Comparison of ENCODE assay signal across 8 cellular contexts in the genomic region with DNA sequence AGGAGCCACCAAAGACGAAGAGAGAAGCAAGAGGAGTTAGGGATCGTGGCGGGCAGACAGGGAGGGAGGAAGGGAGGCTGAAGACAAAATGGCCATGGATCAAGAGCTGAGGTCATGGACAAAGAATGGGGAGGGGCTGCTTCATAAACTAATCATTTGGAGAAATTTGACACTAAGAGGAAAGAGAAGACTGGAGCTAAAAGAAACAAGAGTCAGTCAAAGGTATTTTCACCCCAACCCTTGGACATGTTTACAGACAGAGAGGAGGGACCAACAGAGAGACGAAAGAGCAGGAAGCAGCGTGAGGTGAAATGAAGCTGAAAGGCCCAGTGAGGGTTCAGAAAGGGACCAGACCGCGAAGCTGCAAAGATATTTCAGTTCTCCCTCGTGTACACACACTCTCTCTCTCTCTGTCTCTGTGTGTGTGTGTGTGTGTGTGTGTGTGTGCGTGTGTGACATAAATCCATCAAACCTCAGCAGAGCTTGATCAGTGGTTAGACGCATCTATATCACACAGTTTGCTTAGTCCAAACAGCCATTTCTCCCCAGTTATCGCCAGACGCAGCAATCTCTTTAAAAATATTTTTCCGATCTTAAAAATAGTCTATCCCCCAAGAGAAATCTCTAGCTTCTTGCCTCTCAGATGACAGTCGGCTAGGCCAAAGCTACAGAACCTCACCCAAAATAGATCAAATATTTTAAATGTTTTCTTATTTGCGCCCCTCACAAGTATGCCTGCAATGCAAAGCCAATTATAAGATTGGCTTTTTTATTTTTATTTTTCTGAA. TPM values are rescaled to one million over a fixed set of nuclear protein-coding genes. Genes with fewer than 3 reads are reported as not detected.
DNase-seq lines count a peak whose midpoint lies in the region; ATAC-seq, FAIRE-seq and TF ChIP-seq lines count a peak whose summit lies in the region.

No MANE protein-coding gene starts in this region.

- no peaks in the 10 kb centered on the region for H3K27me3 Mint-ChIP-seq in astrocyte (ENCODE audit: low read depth, unreplicated experiment)
- H3K27me3 Mint-ChIP-seq in CD4-positive, alpha-beta T cell = no peaks in the 10 kb centered on the region

- peaks cover 3% of the 10 kb centered on the region for H3K9me3 Mint-ChIP-seq in astrocyte (ENCODE audit: unreplicated experiment)
- H3K9me3 Mint-ChIP-seq in CD4-positive, alpha-beta T cell = no peaks in the 10 kb centered on the region

- H3K27ac Mint-ChIP-seq in astrocyte (ENCODE audit: unreplicated experiment) = peak overlapping the region; percentile 43
- H3K27ac Mint-ChIP-seq in CD4-positive, alpha-beta T cell = no peak overlapping the region

- no peak overlapping the region for H4K12ac ChIP-seq in trophoblast cell (ENCODE audit: low read depth, low read length)

- peaks cover 48% of the 10 kb centered on the region for H3K4me1 Mint-ChIP-seq in astrocyte (ENCODE audit: low read depth, unreplicated experiment)
- H3K4me1 Mint-ChIP-seq in CD4-positive, alpha-beta T cell (ENCODE audit: low read depth) = no peaks in the 10 kb centered on the region

- peak overlapping the region; percentile 20 for H3K4me3 Mint-ChIP-seq in astrocyte (ENCODE audit: unreplicated experiment)
- H3K4me3 Mint-ChIP-seq in CD4-positive, alpha-beta T cell = no peak overlapping the region

- H2AFZ ChIP-seq in astrocyte (ENCODE audit: low read depth, low read length) = peak overlapping the region; percentile 67
- peak overlapping the region; percentile 69 for H2AFZ ChIP-seq in trophoblast cell (ENCODE audit: insufficient read depth, low read length, poor library complexity)

- H3K9me3 ChIP-seq in astrocyte (ENCODE audit: insufficient read depth, low read depth, low read length) (no peaks in the 10 kb centered on the region), trophoblast cell (ENCODE audit: insufficient read depth, low read depth, low read length) (peaks cover 3% of the 10 kb centered on the region)
- H3K9me3 ChIP-seq in CD4-positive, alpha-beta T cell (ENCODE audit: control insufficient read depth, low read length) = no peaks in the 10 kb centered on the region

- no peaks in the 10 kb centered on the region for H3K36me3 ChIP-seq in astrocyte (ENCODE audit: insufficient read depth, low read length)
- no peaks in the 10 kb centered on the region for H3K36me3 ChIP-seq in trophoblast cell (ENCODE audit: control insufficient read depth in 1 of 2, insufficient read depth in 2 of 2, low read length in 2 of 2)

- no peaks in the 10 kb centered on the region for H4K20me1 ChIP-seq in astrocyte (ENCODE audit: insufficient read depth, low read length)

- no peak overlapping the region for H3K18ac ChIP-seq in trophoblast cell (ENCODE audit: low read length)

- peak overlapping the region; percentile 90 for H2BK12ac ChIP-seq in trophoblast cell (ENCODE audit: low read length)

- peak overlapping the region; percentile 39 for H3K9ac ChIP-seq in astrocyte (ENCODE audit: low read length)
- no peak overlapping the region for H3K9ac ChIP-seq in trophoblast cell (ENCODE audit: low read length)

- peak overlapping the region; percentile 36 for H4K91ac ChIP-seq in trophoblast cell (ENCODE audit: low read depth, low read length)

- H2BK120ac ChIP-seq in trophoblast cell (ENCODE audit: insufficient read depth, low read length, poor library complexity) = peak overlapping the region; percentile 78

- peaks cover 11% of the 10 kb centered on the region for H3K4me1 ChIP-seq in astrocyte (ENCODE audit: insufficient read depth, low read length)
- H3K4me1 ChIP-seq in trophoblast cell (ENCODE audit: control insufficient read depth in 1 of 2, insufficient read depth in 2 of 2, low read length in 2 of 2) = peaks cover 8 to 19% of the 10 kb centered on the region in 2 experiments

- WGBS in trophoblast cell (ENCODE audit: extremely low coverage, insufficient coverage, insufficient read length) = no CpG with 5 or more reads among the region's 15 CpGs

- intact Hi-C loops in CD4-positive, alpha-beta T cell (cut with DNase I, micrococcal nuclease) = no loop called here

- ATAC-seq in GM18511 (IDR thresholded peaks at IDR 0.05; ENCODE audit: unreplicated experiment) (peak; percentile 95), HG02759 (IDR thresholded peaks at IDR 0.05; ENCODE audit: unreplicated experiment) (peak; percentile 71)
- no peak for ATAC-seq in CD4-positive, alpha-beta T cell (ENCODE audit: poor library complexity)

- DNase-seq in astrocyte (ENCODE audit: low read depth) (peak; percentile 68), trophoblast cell (peak in 1 of 2 donors; percentile 4), RKO (ENCODE audit: low spot score) (no peak), COLO829 (ENCODE audit: low spot score) (no peak), NCI-H1417 treated with DMSO at 0.1 percent for 48 hours (lab: John Stamatoyannopoulos, UW) (no peak)
- no peak for DNase-seq in CD4-positive, alpha-beta T cell

- POLR2A ChIA-PET in CD4-positive, alpha-beta T cell (lab: Charles Lee) = no interaction called here

- no peak for FAIRE-seq in astrocyte (lab: Jason Lieb, UNC)

- H3K36me3 Mint-ChIP-seq in astrocyte (ENCODE audit: low read depth, unreplicated experiment) = peaks cover 15% of the 10 kb centered on the region
- H3K36me3 Mint-ChIP-seq in CD4-positive, alpha-beta T cell (ENCODE audit: low read depth) = no peaks in the 10 kb centered on the region

- peaks cover 17% of the 10 kb centered on the region for H3K79me1 ChIP-seq in trophoblast cell (ENCODE audit: low read length)

- H3K4me3 ChIP-seq in astrocyte (ENCODE audit: insufficient read depth, low read depth, low read length) = no peak overlapping the region
- H3K4me3 ChIP-seq in trophoblast cell (ENCODE audit: low read depth, low read length) = no peak overlapping the region

- CTCF ChIA-PET in CD4-positive, alpha-beta T cell (lab: Charles Lee) = no interaction called here

- H2AK5ac ChIP-seq in trophoblast cell (ENCODE audit: low read length) = peak overlapping the region; percentile 16

- H3K4me2 ChIP-seq in astrocyte (ENCODE audit: low read length) = peak overlapping the region; percentile 31
- H3K4me2 ChIP-seq in trophoblast cell (ENCODE audit: low read length) = no peak overlapping the region

- H3K4ac ChIP-seq in trophoblast cell (ENCODE audit: low read depth, low read length) = no peak overlapping the region

- no peak overlapping the region for H3K23ac ChIP-seq in trophoblast cell (ENCODE audit: low read length)

- peak overlapping the region; percentile 50 for H3K27ac ChIP-seq in astrocyte (ENCODE audit: low read depth, low read length)
- H3K27ac ChIP-seq in trophoblast cell (ENCODE audit: low read depth, low read length) = no peak overlapping the region
- H3K27ac ChIP-seq in CD4-positive, alpha-beta T cell (ENCODE audit: low read depth, low read length) = no peak overlapping the region

- H2BK5ac ChIP-seq in trophoblast cell (ENCODE audit: low read depth, low read length, poor library complexity) = peak overlapping the region; percentile 36

- no peak for TF ChIP-seq CTCF in astrocyte (IDR thresholded peaks at IDR 0.05; ENCODE audit: insufficient read depth, low read depth, low read length)
- no peak for TF ChIP-seq CTCF in CD4-positive, alpha-beta T cell (IDR thresholded peaks at IDR 0.05)

- H3K79me2 ChIP-seq in astrocyte (ENCODE audit: insufficient read depth, low read length) (no peaks in the 10 kb centered on the region), trophoblast cell (ENCODE audit: control insufficient read depth, insufficient read depth, low read length, poor library complexity) (no peaks in the 10 kb centered on the region)

- no peaks in the 10 kb centered on the region for H3K27me3 ChIP-seq in astrocyte (ENCODE audit: insufficient read depth, low read length)
- no peaks in the 10 kb centered on the region for H3K27me3 ChIP-seq in trophoblast cell (ENCODE audit: insufficient read depth, low read length)
- H3K27me3 ChIP-seq in CD4-positive, alpha-beta T cell (ENCODE audit: control insufficient read depth, insufficient read depth, low read length) = no peaks in the 10 kb centered on the region

- H4K8ac ChIP-seq in trophoblast cell (ENCODE audit: low read depth, low read length) = peak overlapping the region; percentile 83

- peak overlapping the region; percentile 41 for H3K14ac ChIP-seq in trophoblast cell (ENCODE audit: low read length)

RNA-seq across cellular contexts. Expression of a gene that starts 12.5 kb away (rescaled TPM):
- 1,834 and 1,872 TPM in 2 replicates for total RNA-seq in astrocyte
- polyA plus RNA-seq in trophoblast cell (2013) = 510 and 518 TPM in 2 replicates
- under 1 TPM in 1 of 2 experiments, not detected in 1; 0.33 TPM for total RNA-seq in CD4-positive, alpha-beta T cell

Comparison
In these comparisons a context has a peak if more than half of its experiments do, and no peak if none do; other contexts are left out.
1. RNA of a gene that starts 12.5 kb away (total RNA-seq): 1,834 to 1,872 TPM in astrocyte; 0.33 TPM in CD4-positive, alpha-beta T cell; every median in the first group is over 1,000 times any median in the second.